11 cellular contexts compared by ENCODE assay signal in genomic region chr4:39763714-39764572, GRCh38.
A peak's percentile ranks its signal among the peaks of the same experiment; 100 is the strongest.
DNase-seq lines count a peak whose midpoint lies in the region; ATAC-seq and TF ChIP-seq lines count a peak whose summit lies in the region.
"Had no signal": no experiment of that assay in that cellular context is flagged by ENCODE, and none has a peak within 500 bp of the region (broad histone marks: within the 10 kb centered on the region; RNA-seq: fewer than 3 reads in every experiment).

No MANE protein-coding gene starts in this region.

- H3K27me3 Mint-ChIP-seq in activated B cell treated with CpG ODN at 0.5 μM for 24 hours, result no peaks in the 10 kb centered on the region
- H3K27me3 Mint-ChIP-seq: activated CD4-positive, alpha-beta T cell treated with anti-CD3 and anti-CD28 coated beads, Interleukin-2, amount 10 ng/mL, durations not matched to agents 24 days and 14 days had no signal

- H3K4me3 Mint-ChIP-seq in activated B cell treated with CpG ODN at 0.5 μM for 24 hours, result no peak overlapping the region
- H3K4me3 Mint-ChIP-seq: activated CD4-positive, alpha-beta T cell treated with anti-CD3 and anti-CD28 coated beads, Interleukin-2, amount 10 ng/mL, durations not matched to agents 24 days and 14 days had no signal

- ATAC-seq in GM19438 (IDR thresholded peaks at IDR 0.05; ENCODE audit: low read depth, unreplicated experiment) (peak; percentile 67), HG02938 (IDR thresholded peaks at IDR 0.05; ENCODE audit: unreplicated experiment) (peak; percentile 63), activated B cell treated with CpG ODN at 0.5 μM for 24 hours (ENCODE audit: low read depth) (no peak), HG03520 (IDR thresholded peaks at IDR 0.05; ENCODE audit: unreplicated experiment) (no peak)

- no peaks in the 10 kb centered on the region for H3K9me3 Mint-ChIP-seq in activated B cell treated with CpG ODN at 0.5 μM for 24 hours
- H3K9me3 Mint-ChIP-seq: activated CD4-positive, alpha-beta T cell treated with anti-CD3 and anti-CD28 coated beads, Interleukin-2, amount 10 ng/mL, durations not matched to agents 24 days and 14 days had no signal

- H3K4me1 Mint-ChIP-seq in activated B cell treated with CpG ODN at 0.5 μM for 24 hours, result peaks cover 14% of the 10 kb centered on the region

- DNase-seq in GM12865 (ENCODE audit: low read depth), result peak; percentile 44
- no peak for DNase-seq in activated B cell treated with CpG ODN at 0.5 μM for 24 hours
- no peak for DNase-seq in NCI-H524 treated with DMSO at 0.1 percent for 48 hours (lab: John Stamatoyannopoulos, UW)
- no peak for DNase-seq in HuH-7.5 (ENCODE audit: low spot score)
- DNase-seq in Ammon's horn (ENCODE audit: low spot score), result no peak
- DNase-seq: activated CD4-positive, alpha-beta T cell treated with anti-CD3 and anti-CD28 coated beads, Interleukin-2, amount 10 ng/mL, durations not matched to agents 24 days and 14 days; mesenchymal stem cell; NCI-H510A treated with DMSO at 0.1 percent for 48 hours had no signal

- peaks cover 50% of the 10 kb centered on the region for H3K36me3 Mint-ChIP-seq in activated B cell treated with CpG ODN at 0.5 μM for 24 hours (ENCODE audit: low read depth)

- no peak for TF ChIP-seq CTCF in GM12865 (IDR thresholded peaks at IDR 0.05; ENCODE audit: insufficient read depth, low read depth, low read length, missing control alignments)
- no peak for TF ChIP-seq CTCF in activated B cell treated with CpG ODN at 0.5 μM for 24 hours (IDR thresholded peaks at IDR 0.05)

- CTCF ChIA-PET in activated B cell treated with CpG ODN at 0.5 μM for 24 hours (lab: Charles Lee), result no interaction called here

- POLR2A ChIA-PET in activated B cell treated with CpG ODN at 0.5 μM for 24 hours (lab: Charles Lee), result interaction anchor here (0.6 kb wide), 1 partner anchor 1792 kb away, joined by 3 read pairs; no protein-coding TSS in a partner anchor

- intact Hi-C loops in activated B cell treated with CpG ODN at 0.5 μM for 24 hours (cut with micrococcal nuclease), result loop anchor here (5.0 kb wide), 1 partner anchor 297 kb away; no protein-coding TSS in a partner anchor

- H3K4me3 ChIP-seq in GM12865 (ENCODE audit: low read depth, low read length), result no peak overlapping the region

- peak overlapping the region; percentile 69 for H3K27ac Mint-ChIP-seq in activated B cell treated with CpG ODN at 0.5 μM for 24 hours
- H3K27ac Mint-ChIP-seq: activated CD4-positive, alpha-beta T cell treated with anti-CD3 and anti-CD28 coated beads, Interleukin-2, amount 10 ng/mL, durations not matched to agents 24 days and 14 days had no signal

Comparison
In these comparisons a context has a peak if more than half of its experiments do, and no peak if none do; other contexts are left out.
1. ATAC-seq: peak in GM19438 (single experiment) and HG02938 (single experiment); none in activated B cell treated with CpG ODN at 0.5 μM for 24 hours (single experiment) and HG03520 (single experiment).